ENCODE assay signal across 2 cellular contexts in the genomic region with DNA sequence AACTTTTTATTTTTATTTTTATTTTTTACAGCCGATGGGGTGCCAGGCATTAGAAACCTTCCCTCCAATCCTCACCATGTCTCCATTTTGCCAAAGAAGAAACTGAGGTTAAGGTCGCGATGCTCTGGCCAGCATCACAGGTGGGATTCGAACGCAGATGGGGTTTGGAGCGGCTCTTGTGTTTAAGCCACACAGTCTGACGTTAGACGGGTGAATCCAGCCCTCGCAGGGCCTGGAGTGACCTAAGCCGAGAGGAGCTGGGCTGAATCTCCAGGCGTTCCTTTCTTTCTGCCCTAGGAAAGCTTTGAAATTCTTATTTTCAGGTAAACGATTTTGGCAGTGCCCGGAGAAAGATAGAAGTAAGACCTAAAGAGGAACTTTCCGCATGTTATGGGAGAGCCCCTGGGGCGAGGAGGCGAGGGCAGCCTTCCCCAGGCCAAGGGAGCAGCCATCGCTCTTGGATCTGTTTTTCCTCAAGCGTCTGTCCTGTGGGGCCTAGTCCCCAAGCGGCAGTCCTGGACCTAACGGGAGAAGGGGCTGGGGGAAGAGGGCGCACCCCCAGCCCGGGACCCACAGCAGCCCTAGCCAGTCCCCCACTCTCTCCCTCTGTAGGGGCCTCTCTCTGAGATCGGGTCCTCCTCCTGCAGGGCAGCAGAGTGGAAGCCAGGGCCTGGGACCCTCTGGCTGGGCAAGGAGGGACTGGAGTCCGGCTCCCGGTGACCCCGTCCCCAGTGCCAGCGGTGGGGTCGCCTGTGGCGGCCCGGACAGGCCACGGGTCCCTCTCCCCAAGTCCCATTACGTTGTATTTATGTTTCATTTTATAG.
TF ChIP-seq lines count a peak whose summit lies in the region.

No MANE protein-coding gene starts in this region.

TF ChIP-seq in HCT116, 20 proteins besides CTCF, POLR2A, EP300 and RAD21:
- no peak for TF ChIP-seq EGR1 (IDR thresholded peaks at IDR 0.05; ENCODE audit: low read depth)
- TF ChIP-seq, protein P1, sequence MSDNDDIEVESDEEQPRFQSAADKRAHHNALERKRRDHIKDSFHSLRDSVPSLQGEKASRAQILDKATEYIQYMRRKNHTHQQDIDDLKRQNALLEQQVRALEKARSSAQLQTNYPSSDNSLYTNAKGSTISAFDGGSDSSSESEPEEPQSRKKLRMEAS (IDR thresholded peaks at IDR 0.05) = no peak
- no peak for TF ChIP-seq TCF7L2 (IDR thresholded peaks at IDR 0.05; ENCODE audit: borderline replicate concordance, extremely low read depth, insufficient read depth, insufficient read length)
- TF ChIP-seq FOSL1 (IDR thresholded peaks at IDR 0.05; ENCODE audit: low read depth) = no peak
- TF ChIP-seq ELF1 (IDR thresholded peaks at IDR 0.05; ENCODE audit: borderline replicate concordance, low read depth) = no peak
- TF ChIP-seq EZH2phosphoT487 (IDR thresholded peaks at IDR 0.05; ENCODE audit: borderline replicate concordance) = no peak
- TF ChIP-seq, protein P2, sequence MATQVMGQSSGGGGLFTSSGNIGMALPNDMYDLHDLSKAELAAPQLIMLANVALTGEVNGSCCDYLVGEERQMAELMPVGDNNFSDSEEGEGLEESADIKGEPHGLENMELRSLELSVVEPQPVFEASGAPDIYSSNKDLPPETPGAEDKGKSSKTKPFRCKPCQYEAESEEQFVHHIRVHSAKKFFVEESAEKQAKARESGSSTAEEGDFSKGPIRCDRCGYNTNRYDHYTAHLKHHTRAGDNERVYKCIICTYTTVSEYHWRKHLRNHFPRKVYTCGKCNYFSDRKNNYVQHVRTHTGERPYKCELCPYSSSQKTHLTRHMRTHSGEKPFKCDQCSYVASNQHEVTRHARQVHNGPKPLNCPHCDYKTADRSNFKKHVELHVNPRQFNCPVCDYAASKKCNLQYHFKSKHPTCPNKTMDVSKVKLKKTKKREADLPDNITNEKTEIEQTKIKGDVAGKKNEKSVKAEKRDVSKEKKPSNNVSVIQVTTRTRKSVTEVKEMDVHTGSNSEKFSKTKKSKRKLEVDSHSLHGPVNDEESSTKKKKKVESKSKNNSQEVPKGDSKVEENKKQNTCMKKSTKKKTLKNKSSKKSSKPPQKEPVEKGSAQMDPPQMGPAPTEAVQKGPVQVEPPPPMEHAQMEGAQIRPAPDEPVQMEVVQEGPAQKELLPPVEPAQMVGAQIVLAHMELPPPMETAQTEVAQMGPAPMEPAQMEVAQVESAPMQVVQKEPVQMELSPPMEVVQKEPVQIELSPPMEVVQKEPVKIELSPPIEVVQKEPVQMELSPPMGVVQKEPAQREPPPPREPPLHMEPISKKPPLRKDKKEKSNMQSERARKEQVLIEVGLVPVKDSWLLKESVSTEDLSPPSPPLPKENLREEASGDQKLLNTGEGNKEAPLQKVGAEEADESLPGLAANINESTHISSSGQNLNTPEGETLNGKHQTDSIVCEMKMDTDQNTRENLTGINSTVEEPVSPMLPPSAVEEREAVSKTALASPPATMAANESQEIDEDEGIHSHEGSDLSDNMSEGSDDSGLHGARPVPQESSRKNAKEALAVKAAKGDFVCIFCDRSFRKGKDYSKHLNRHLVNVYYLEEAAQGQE (IDR thresholded peaks at IDR 0.05; ENCODE audit: low read depth) = no peak
- TF ChIP-seq YY1 (IDR thresholded peaks at IDR 0.05; ENCODE audit: extremely low read depth, insufficient replicate concordance, low read depth, low read length) = no peak
- TF ChIP-seq POLR2AphosphoS5 (IDR thresholded peaks at IDR 0.05; ENCODE audit: low read depth, low read length) = no peak
- TF ChIP-seq CEBPB (IDR thresholded peaks at IDR 0.05; ENCODE audit: low read depth) = no peak
- no peak for TF ChIP-seq JUND (IDR thresholded peaks at IDR 0.05)
- TF ChIP-seq SRF (IDR thresholded peaks at IDR 0.05; ENCODE audit: low read depth) = no peak
- TF ChIP-seq, protein P3, sequence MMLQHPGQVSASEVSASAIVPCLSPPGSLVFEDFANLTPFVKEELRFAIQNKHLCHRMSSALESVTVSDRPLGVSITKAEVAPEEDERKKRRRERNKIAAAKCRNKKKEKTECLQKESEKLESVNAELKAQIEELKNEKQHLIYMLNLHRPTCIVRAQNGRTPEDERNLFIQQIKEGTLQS (IDR thresholded peaks at IDR 0.05) = no peak
- TF ChIP-seq SP1 (IDR thresholded peaks at IDR 0.05; ENCODE audit: low read depth) = no peak
- TF ChIP-seq, protein P4, sequence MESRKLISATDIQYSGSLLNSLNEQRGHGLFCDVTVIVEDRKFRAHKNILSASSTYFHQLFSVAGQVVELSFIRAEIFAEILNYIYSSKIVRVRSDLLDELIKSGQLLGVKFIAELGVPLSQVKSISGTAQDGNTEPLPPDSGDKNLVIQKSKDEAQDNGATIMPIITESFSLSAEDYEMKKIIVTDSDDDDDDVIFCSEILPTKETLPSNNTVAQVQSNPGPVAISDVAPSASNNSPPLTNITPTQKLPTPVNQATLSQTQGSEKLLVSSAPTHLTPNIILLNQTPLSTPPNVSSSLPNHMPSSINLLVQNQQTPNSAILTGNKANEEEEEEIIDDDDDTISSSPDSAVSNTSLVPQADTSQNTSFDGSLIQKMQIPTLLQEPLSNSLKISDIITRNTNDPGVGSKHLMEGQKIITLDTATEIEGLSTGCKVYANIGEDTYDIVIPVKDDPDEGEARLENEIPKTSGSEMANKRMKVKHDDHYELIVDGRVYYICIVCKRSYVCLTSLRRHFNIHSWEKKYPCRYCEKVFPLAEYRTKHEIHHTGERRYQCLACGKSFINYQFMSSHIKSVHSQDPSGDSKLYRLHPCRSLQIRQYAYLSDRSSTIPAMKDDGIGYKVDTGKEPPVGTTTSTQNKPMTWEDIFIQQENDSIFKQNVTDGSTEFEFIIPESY (IDR thresholded peaks at IDR 0.05; ENCODE audit: extremely low read depth, insufficient replicate concordance, low read length) = no peak
- no peak for TF ChIP-seq ZFX (IDR thresholded peaks at IDR 0.05)
- TF ChIP-seq SIN3A (IDR thresholded peaks at IDR 0.05; ENCODE audit: low read depth) = no peak
- no peak for TF ChIP-seq ZNF274 (IDR thresholded peaks at IDR 0.05; ENCODE audit: low read depth, low read length)

TF ChIP-seq in K562, 482 proteins besides CTCF, POLR2A, EP300 and RAD21:
- TF ChIP-seq CBX8 (IDR thresholded peaks at IDR 0.05; ENCODE audit: borderline replicate concordance, extremely low read depth, low read depth, low read length, poor library complexity, severe bottlenecking) = peak; percentile 93
- TF ChIP-seq, protein P5, sequence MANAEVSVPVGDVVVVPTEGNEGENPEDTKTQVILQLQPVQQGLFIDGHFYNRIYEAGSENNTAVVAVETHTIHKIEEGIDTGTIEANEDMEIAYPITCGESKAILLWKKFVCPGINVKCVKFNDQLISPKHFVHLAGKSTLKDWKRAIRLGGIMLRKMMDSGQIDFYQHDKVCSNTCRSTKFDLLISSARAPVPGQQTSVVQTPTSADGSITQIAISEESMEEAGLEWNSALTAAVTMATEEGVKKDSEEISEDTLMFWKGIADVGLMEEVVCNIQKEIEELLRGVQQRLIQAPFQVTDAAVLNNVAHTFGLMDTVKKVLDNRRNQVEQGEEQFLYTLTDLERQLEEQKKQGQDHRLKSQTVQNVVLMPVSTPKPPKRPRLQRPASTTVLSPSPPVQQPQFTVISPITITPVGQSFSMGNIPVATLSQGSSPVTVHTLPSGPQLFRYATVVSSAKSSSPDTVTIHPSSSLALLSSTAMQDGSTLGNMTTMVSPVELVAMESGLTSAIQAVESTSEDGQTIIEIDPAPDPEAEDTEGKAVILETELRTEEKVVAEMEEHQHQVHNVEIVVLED (CRISPR knock-in tag; IDR thresholded peaks at IDR 0.05) = no peak
- no peak for TF ChIP-seq OTX1 (CRISPR knock-in tag; IDR thresholded peaks at IDR 0.05)
- TF ChIP-seq TSC22D4 (tag; IDR thresholded peaks at IDR 0.05) = no peak
- TF ChIP-seq, protein P6, sequence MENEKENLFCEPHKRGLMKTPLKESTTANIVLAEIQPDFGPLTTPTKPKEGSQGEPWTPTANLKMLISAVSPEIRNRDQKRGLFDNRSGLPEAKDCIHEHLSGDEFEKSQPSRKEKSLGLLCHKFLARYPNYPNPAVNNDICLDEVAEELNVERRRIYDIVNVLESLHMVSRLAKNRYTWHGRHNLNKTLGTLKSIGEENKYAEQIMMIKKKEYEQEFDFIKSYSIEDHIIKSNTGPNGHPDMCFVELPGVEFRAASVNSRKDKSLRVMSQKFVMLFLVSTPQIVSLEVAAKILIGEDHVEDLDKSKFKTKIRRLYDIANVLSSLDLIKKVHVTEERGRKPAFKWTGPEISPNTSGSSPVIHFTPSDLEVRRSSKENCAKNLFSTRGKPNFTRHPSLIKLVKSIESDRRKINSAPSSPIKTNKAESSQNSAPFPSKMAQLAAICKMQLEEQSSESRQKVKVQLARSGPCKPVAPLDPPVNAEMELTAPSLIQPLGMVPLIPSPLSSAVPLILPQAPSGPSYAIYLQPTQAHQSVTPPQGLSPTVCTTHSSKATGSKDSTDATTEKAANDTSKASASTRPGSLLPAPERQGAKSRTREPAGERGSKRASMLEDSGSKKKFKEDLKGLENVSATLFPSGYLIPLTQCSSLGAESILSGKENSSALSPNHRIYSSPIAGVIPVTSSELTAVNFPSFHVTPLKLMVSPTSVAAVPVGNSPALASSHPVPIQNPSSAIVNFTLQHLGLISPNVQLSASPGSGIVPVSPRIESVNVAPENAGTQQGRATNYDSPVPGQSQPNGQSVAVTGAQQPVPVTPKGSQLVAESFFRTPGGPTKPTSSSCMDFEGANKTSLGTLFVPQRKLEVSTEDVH (IDR thresholded peaks at IDR 0.05; ENCODE audit: low read depth, partially characterized antibody) = no peak
- TF ChIP-seq ZNF431 (CRISPR knock-in tag; IDR thresholded peaks at IDR 0.05) = no peak
- TF ChIP-seq, protein P7, sequence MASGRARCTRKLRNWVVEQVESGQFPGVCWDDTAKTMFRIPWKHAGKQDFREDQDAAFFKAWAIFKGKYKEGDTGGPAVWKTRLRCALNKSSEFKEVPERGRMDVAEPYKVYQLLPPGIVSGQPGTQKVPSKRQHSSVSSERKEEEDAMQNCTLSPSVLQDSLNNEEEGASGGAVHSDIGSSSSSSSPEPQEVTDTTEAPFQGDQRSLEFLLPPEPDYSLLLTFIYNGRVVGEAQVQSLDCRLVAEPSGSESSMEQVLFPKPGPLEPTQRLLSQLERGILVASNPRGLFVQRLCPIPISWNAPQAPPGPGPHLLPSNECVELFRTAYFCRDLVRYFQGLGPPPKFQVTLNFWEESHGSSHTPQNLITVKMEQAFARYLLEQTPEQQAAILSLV (tag; IDR thresholded peaks at IDR 0.05) = no peak
- TF ChIP-seq MAFG (tag; conservative IDR thresholded peaks at IDR 0.05) = no peak
- no peak for TF ChIP-seq ZNF146 (CRISPR knock-in tag; IDR thresholded peaks at IDR 0.05; ENCODE audit: unreplicated experiment)
- TF ChIP-seq, protein P8, sequence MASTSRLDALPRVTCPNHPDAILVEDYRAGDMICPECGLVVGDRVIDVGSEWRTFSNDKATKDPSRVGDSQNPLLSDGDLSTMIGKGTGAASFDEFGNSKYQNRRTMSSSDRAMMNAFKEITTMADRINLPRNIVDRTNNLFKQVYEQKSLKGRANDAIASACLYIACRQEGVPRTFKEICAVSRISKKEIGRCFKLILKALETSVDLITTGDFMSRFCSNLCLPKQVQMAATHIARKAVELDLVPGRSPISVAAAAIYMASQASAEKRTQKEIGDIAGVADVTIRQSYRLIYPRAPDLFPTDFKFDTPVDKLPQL (IDR thresholded peaks at IDR 0.05; ENCODE audit: extremely low read depth, insufficient read length) = no peak
- no peak for TF ChIP-seq ZNF354B (CRISPR knock-in tag; IDR thresholded peaks at IDR 0.05)
- TF ChIP-seq, protein P9, sequence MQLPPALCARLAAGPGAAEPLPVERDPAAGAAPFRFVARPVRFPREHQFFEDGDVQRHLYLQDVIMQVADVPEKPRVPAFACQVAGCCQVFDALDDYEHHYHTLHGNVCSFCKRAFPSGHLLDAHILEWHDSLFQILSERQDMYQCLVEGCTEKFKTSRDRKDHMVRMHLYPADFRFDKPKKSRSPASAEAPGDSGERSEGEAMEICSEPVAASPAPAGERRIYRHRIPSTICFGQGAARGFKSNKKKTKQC (CRISPR knock-in tag; IDR thresholded peaks at IDR 0.05) = no peak
- TF ChIP-seq, protein P10, sequence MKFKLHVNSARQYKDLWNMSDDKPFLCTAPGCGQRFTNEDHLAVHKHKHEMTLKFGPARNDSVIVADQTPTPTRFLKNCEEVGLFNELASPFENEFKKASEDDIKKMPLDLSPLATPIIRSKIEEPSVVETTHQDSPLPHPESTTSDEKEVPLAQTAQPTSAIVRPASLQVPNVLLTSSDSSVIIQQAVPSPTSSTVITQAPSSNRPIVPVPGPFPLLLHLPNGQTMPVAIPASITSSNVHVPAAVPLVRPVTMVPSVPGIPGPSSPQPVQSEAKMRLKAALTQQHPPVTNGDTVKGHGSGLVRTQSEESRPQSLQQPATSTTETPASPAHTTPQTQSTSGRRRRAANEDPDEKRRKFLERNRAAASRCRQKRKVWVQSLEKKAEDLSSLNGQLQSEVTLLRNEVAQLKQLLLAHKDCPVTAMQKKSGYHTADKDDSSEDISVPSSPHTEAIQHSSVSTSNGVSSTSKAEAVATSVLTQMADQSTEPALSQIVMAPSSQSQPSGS (CRISPR knock-in tag; IDR thresholded peaks at IDR 0.05) = no peak
- TF ChIP-seq CBX2 (IDR thresholded peaks at IDR 0.05; ENCODE audit: insufficient read depth, low read length, poor library complexity, severe bottlenecking) = peak; percentile 56
- TF ChIP-seq ZFP36 (IDR thresholded peaks at IDR 0.05; ENCODE audit: low read depth, low read length, partially characterized antibody) = peak; percentile 2
TF ChIP-seq in K562: peak in this region for 3.
